In the genomic region with DNA sequence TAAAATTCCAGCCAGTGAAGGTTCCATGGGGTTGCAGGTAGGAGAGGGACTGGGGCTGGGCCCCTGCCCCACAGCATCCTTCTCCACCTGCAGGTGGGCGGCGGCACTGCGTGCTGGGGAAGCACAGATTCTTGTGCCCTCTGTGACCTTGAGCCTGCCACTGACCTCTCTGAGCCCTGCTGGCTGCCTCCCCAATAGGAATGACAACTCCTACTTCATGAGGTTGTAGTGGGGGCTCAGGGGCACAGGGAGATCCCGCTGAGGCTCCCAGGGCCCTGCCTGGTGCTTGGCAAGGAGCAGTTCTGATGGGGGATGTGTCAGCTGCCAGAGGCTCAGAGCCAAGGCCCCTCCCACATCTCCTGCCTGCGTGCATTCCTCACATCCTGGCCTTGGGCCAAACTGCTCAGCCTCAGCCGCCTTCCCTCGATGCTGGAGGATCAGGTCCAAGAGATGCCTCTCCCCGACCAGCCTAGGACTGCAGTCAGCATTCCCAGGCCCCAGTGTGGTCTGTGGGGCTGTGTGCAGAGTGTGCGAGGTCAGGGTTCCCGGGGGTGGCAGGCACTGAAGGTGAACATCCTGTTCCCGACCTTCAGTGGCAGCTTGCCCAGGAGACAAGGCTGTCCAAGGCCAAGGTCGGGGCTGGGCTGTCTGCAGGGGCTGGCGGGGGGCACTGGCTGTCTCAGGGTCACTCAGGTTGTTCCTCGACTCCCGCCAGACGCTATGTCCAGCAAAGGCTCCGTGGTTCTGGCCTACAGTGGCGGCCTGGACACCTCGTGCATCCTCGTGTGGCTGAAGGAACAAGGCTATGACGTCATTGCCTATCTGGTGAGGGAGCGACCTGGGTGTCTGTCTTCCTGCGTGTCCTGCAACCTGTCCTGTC, we compare ENCODE assay signal across 1 cellular context.
A peak's percentile ranks its signal among the peaks of the same experiment; 100 is the strongest.
TF ChIP-seq lines count a peak whose summit lies in the region.

No MANE protein-coding gene starts in this region.

TF ChIP-seq in HepG2, 621 proteins besides CTCF, POLR2A, EP300 and RAD21 (continued from another document and continues in another):
- TF ChIP-seq, protein P1, sequence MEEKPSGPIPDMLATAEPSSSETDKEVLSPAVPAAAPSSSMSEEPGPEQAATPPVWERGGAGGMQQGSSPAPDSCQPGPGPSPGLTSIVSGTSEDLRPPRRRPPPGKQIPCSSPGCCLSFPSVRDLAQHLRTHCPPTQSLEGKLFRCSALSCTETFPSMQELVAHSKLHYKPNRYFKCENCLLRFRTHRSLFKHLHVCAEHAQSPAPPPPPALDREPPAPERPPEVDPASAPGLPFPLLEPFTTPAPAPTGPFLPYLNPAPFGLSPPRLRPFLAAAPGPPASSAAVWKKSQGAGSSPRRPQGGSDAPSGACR (CRISPR knock-in tag; IDR thresholded peaks at IDR 0.05) = no peak
- TF ChIP-seq ZFP62 (CRISPR knock-in tag; IDR thresholded peaks at IDR 0.05) (no peak), FLYWCH1 (CRISPR knock-in tag; IDR thresholded peaks at IDR 0.05) (no peak), HOXA5 (CRISPR knock-in tag; IDR thresholded peaks at IDR 0.05) (no peak), NFE2L2 (IDR thresholded peaks at IDR 0.05; ENCODE audit: low read length) (no peak), SRSF4 (IDR thresholded peaks at IDR 0.05; ENCODE audit: low read depth, low read length, poor library complexity, severe bottlenecking) (no peak), ZNF737 (CRISPR knock-in tag; IDR thresholded peaks at IDR 0.05; ENCODE audit: borderline replicate concordance) (no peak), CHD4 (IDR thresholded peaks at IDR 0.05; ENCODE audit: borderline replicate concordance, low read length) (no peak), ZFP36L1 (CRISPR knock-in tag; IDR thresholded peaks at IDR 0.05) (no peak), ZNF589 (CRISPR knock-in tag; conservative IDR thresholded peaks at IDR 0.05) (0 out of 2 replicates have a peak, but pooled peaks have one; percentile 8), MEIS2 (CRISPR knock-in tag; IDR thresholded peaks at IDR 0.05) (no peak), HNRNPUL1 (IDR thresholded peaks at IDR 0.05; ENCODE audit: low read depth, low read length) (no peak), ZSCAN21 (CRISPR knock-in tag; IDR thresholded peaks at IDR 0.05; ENCODE audit: borderline replicate concordance) (no peak), KAT2B (IDR thresholded peaks at IDR 0.05; ENCODE audit: borderline replicate concordance, low read depth, low read length) (no peak)
- TF ChIP-seq, protein P2, sequence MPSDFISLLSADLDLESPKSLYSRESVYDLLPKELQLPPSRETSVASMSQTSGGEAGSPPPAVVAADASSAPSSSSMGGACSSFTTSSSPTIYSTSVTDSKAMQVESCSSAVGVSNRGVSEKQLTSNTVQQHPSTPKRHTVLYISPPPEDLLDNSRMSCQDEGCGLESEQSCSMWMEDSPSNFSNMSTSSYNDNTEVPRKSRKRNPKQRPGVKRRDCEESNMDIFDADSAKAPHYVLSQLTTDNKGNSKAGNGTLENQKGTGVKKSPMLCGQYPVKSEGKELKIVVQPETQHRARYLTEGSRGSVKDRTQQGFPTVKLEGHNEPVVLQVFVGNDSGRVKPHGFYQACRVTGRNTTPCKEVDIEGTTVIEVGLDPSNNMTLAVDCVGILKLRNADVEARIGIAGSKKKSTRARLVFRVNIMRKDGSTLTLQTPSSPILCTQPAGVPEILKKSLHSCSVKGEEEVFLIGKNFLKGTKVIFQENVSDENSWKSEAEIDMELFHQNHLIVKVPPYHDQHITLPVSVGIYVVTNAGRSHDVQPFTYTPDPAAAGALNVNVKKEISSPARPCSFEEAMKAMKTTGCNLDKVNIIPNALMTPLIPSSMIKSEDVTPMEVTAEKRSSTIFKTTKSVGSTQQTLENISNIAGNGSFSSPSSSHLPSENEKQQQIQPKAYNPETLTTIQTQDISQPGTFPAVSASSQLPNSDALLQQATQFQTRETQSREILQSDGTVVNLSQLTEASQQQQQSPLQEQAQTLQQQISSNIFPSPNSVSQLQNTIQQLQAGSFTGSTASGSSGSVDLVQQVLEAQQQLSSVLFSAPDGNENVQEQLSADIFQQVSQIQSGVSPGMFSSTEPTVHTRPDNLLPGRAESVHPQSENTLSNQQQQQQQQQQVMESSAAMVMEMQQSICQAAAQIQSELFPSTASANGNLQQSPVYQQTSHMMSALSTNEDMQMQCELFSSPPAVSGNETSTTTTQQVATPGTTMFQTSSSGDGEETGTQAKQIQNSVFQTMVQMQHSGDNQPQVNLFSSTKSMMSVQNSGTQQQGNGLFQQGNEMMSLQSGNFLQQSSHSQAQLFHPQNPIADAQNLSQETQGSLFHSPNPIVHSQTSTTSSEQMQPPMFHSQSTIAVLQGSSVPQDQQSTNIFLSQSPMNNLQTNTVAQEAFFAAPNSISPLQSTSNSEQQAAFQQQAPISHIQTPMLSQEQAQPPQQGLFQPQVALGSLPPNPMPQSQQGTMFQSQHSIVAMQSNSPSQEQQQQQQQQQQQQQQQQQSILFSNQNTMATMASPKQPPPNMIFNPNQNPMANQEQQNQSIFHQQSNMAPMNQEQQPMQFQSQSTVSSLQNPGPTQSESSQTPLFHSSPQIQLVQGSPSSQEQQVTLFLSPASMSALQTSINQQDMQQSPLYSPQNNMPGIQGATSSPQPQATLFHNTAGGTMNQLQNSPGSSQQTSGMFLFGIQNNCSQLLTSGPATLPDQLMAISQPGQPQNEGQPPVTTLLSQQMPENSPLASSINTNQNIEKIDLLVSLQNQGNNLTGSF (CRISPR knock-in tag; IDR thresholded peaks at IDR 0.05) = no peak
- TF ChIP-seq, protein P3, sequence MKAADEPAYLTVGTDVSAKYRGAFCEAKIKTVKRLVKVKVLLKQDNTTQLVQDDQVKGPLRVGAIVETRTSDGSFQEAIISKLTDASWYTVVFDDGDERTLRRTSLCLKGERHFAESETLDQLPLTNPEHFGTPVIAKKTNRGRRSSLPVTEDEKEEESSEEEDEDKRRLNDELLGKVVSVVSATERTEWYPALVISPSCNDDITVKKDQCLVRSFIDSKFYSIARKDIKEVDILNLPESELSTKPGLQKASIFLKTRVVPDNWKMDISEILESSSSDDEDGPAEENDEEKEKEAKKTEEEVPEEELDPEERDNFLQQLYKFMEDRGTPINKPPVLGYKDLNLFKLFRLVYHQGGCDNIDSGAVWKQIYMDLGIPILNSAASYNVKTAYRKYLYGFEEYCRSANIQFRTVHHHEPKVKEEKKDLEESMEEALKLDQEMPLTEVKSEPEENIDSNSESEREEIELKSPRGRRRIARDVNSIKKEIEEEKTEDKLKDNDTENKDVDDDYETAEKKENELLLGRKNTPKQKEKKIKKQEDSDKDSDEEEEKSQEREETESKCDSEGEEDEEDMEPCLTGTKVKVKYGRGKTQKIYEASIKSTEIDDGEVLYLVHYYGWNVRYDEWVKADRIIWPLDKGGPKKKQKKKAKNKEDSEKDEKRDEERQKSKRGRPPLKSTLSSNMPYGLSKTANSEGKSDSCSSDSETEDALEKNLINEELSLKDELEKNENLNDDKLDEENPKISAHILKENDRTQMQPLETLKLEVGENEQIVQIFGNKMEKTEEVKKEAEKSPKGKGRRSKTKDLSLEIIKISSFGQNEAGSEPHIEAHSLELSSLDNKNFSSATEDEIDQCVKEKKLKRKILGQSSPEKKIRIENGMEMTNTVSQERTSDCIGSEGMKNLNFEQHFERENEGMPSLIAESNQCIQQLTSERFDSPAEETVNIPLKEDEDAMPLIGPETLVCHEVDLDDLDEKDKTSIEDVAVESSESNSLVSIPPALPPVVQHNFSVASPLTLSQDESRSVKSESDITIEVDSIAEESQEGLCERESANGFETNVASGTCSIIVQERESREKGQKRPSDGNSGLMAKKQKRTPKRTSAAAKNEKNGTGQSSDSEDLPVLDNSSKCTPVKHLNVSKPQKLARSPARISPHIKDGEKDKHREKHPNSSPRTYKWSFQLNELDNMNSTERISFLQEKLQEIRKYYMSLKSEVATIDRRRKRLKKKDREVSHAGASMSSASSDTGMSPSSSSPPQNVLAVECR (CRISPR knock-in tag; IDR thresholded peaks at IDR 0.05; ENCODE audit: borderline replicate concordance) = no peak; the same call in 1 of the 2 replicates
- TF ChIP-seq, protein P4, sequence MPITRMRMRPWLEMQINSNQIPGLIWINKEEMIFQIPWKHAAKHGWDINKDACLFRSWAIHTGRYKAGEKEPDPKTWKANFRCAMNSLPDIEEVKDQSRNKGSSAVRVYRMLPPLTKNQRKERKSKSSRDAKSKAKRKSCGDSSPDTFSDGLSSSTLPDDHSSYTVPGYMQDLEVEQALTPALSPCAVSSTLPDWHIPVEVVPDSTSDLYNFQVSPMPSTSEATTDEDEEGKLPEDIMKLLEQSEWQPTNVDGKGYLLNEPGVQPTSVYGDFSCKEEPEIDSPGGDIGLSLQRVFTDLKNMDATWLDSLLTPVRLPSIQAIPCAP (CRISPR knock-in tag; IDR thresholded peaks at IDR 0.05; ENCODE audit: low read depth) = no peak
- TF ChIP-seq, protein P5, sequence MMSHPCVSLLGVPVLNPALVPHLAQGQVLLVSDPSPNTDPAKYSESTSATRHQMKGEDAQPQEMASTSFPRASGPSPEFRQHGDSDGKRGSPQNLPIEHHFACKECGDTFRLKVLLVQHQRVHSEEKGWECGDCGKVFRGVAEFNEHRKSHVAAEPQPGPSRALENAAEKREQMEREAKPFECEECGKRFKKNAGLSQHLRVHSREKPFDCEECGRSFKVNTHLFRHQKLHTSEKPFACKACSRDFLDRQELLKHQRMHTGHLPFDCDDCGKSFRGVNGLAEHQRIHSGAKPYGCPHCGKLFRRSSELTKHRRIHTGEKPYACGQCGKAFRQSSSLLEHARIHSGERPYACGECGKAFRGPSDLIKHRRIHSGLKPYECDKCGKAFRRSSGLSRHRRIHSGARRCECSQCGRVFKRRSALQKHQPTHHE (CRISPR knock-in tag; IDR thresholded peaks at IDR 0.05; ENCODE audit: borderline replicate concordance) = no peak
- TF ChIP-seq, protein P6, sequence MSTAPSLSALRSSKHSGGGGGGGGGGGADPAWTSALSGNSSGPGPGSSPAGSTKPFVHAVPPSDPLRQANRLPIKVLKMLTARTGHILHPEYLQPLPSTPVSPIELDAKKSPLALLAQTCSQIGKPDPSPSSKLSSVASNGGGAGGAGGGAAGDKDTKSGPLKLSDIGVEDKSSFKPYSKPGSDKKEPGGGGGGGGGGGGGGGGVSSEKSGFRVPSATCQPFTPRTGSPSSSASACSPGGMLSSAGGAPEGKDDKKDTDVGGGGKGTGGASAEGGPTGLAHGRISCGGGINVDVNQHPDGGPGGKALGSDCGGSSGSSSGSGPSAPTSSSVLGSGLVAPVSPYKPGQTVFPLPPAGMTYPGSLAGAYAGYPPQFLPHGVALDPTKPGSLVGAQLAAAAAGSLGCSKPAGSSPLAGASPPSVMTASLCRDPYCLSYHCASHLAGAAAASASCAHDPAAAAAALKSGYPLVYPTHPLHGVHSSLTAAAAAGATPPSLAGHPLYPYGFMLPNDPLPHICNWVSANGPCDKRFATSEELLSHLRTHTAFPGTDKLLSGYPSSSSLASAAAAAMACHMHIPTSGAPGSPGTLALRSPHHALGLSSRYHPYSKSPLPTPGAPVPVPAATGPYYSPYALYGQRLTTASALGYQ (CRISPR knock-in tag; IDR thresholded peaks at IDR 0.05) = no peak
- TF ChIP-seq, protein P7, sequence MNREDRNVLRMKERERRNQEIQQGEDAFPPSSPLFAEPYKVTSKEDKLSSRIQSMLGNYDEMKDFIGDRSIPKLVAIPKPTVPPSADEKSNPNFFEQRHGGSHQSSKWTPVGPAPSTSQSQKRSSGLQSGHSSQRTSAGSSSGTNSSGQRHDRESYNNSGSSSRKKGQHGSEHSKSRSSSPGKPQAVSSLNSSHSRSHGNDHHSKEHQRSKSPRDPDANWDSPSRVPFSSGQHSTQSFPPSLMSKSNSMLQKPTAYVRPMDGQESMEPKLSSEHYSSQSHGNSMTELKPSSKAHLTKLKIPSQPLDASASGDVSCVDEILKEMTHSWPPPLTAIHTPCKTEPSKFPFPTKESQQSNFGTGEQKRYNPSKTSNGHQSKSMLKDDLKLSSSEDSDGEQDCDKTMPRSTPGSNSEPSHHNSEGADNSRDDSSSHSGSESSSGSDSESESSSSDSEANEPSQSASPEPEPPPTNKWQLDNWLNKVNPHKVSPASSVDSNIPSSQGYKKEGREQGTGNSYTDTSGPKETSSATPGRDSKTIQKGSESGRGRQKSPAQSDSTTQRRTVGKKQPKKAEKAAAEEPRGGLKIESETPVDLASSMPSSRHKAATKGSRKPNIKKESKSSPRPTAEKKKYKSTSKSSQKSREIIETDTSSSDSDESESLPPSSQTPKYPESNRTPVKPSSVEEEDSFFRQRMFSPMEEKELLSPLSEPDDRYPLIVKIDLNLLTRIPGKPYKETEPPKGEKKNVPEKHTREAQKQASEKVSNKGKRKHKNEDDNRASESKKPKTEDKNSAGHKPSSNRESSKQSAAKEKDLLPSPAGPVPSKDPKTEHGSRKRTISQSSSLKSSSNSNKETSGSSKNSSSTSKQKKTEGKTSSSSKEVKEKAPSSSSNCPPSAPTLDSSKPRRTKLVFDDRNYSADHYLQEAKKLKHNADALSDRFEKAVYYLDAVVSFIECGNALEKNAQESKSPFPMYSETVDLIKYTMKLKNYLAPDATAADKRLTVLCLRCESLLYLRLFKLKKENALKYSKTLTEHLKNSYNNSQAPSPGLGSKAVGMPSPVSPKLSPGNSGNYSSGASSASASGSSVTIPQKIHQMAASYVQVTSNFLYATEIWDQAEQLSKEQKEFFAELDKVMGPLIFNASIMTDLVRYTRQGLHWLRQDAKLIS (CRISPR knock-in tag; IDR thresholded peaks at IDR 0.05) = no peak
- TF ChIP-seq, protein P8, sequence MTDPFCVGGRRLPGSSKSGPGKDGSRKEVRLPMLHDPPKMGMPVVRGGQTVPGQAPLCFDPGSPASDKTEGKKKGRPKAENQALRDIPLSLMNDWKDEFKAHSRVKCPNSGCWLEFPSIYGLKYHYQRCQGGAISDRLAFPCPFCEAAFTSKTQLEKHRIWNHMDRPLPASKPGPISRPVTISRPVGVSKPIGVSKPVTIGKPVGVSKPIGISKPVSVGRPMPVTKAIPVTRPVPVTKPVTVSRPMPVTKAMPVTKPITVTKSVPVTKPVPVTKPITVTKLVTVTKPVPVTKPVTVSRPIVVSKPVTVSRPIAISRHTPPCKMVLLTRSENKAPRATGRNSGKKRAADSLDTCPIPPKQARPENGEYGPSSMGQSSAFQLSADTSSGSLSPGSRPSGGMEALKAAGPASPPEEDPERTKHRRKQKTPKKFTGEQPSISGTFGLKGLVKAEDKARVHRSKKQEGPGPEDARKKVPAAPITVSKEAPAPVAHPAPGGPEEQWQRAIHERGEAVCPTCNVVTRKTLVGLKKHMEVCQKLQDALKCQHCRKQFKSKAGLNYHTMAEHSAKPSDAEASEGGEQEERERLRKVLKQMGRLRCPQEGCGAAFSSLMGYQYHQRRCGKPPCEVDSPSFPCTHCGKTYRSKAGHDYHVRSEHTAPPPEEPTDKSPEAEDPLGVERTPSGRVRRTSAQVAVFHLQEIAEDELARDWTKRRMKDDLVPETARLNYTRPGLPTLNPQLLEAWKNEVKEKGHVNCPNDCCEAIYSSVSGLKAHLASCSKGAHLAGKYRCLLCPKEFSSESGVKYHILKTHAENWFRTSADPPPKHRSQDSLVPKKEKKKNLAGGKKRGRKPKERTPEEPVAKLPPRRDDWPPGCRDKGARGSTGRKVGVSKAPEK (CRISPR knock-in tag; IDR thresholded peaks at IDR 0.05; ENCODE audit: borderline replicate concordance) = no peak
- TF ChIP-seq, protein P9, sequence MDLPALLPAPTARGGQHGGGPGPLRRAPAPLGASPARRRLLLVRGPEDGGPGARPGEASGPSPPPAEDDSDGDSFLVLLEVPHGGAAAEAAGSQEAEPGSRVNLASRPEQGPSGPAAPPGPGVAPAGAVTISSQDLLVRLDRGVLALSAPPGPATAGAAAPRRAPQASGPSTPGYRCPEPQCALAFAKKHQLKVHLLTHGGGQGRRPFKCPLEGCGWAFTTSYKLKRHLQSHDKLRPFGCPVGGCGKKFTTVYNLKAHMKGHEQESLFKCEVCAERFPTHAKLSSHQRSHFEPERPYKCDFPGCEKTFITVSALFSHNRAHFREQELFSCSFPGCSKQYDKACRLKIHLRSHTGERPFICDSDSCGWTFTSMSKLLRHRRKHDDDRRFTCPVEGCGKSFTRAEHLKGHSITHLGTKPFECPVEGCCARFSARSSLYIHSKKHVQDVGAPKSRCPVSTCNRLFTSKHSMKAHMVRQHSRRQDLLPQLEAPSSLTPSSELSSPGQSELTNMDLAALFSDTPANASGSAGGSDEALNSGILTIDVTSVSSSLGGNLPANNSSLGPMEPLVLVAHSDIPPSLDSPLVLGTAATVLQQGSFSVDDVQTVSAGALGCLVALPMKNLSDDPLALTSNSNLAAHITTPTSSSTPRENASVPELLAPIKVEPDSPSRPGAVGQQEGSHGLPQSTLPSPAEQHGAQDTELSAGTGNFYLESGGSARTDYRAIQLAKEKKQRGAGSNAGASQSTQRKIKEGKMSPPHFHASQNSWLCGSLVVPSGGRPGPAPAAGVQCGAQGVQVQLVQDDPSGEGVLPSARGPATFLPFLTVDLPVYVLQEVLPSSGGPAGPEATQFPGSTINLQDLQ (CRISPR knock-in tag; IDR thresholded peaks at IDR 0.05) = no peak
